1 cellular context compared by ENCODE assay signal in genomic region chr6:158781692-158782373, GRCh38.
TF ChIP-seq lines count a peak whose summit lies in the region.

No MANE protein-coding gene starts in this region.

TF ChIP-seq in WTC11, 78 proteins besides CTCF, POLR2A, EP300 and RAD21 (continued from another document):
- TF ChIP-seq IRF1 (CRISPR knock-in tag; IDR thresholded peaks at IDR 0.05): no peak
- TF ChIP-seq JUN (CRISPR knock-in tag; IDR thresholded peaks at IDR 0.05): no peak
- no peak for TF ChIP-seq ZNF219 (CRISPR knock-in tag; IDR thresholded peaks at IDR 0.05; ENCODE audit: borderline replicate concordance)
- TF ChIP-seq ZNF512 (CRISPR knock-in tag; IDR thresholded peaks at IDR 0.05; ENCODE audit: borderline replicate concordance): no peak
- TF ChIP-seq ZNF317 (CRISPR knock-in tag; IDR thresholded peaks at IDR 0.05; ENCODE audit: borderline replicate concordance, low read depth): no peak
- no peak for TF ChIP-seq E2F4 (CRISPR knock-in tag; IDR thresholded peaks at IDR 0.05; ENCODE audit: borderline replicate concordance, low read depth)
- no peak for TF ChIP-seq ZNF232 (CRISPR knock-in tag; IDR thresholded peaks at IDR 0.05)
- no peak for TF ChIP-seq EMX1 (CRISPR knock-in tag; IDR thresholded peaks at IDR 0.05)
- no peak for TF ChIP-seq ZNF425 (CRISPR knock-in tag; conservative IDR thresholded peaks at IDR 0.05)
